In genomic region chr4:102299708-102300107, GRCh38 we compare ENCODE assay signal across 8 cellular contexts. TPM values are rescaled to one million over a fixed set of nuclear protein-coding genes. Genes with fewer than 3 reads are reported as not detected.
DNase-seq lines count a peak whose midpoint lies in the region; ATAC-seq and TF ChIP-seq lines count a peak whose summit lies in the region.

No MANE protein-coding gene starts in this region.

- CTCF ChIA-PET in activated naive CD4-positive, alpha-beta T cell treated with anti-CD3 and anti-CD28 coated beads, Interleukin-2, amount 10 ng/mL, durations not matched to agents 7 days and 5 days (lab: Charles Lee): interaction anchor here (0.7 to 1.9 kb wide), 13 partner anchors 9 to 334 kb away, joined by 3 to 9 read pairs (median 3); no protein-coding TSS in a partner anchor
- CTCF ChIA-PET in SK-N-SH (lab: Yijun Ruan, JAX): interaction anchor here (0.7 to 1.6 kb wide), 11 partner anchors 8 to 1744 kb away, joined by 3 to 8 read pairs (median 4); no protein-coding TSS in a partner anchor
- CTCF ChIA-PET in naive thymus-derived CD4-positive, alpha-beta T cell (lab: Charles Lee): interaction anchor here (0.7 to 1.3 kb wide), 2 partner anchors 8 to 30 kb away, joined by 3 read pairs; no protein-coding TSS in a partner anchor

- 25% methylated on average over 4 of the region's 4 CpGs for WGBS in SK-N-SH (ENCODE audit: low lambda C conversion rate)

- no peak overlapping the region for H3K4me2 ChIP-seq in SK-N-SH

- H3K4me3 ChIP-seq in SK-N-SH (ENCODE audit: low read depth in 2 of 2, low read length in 1 of 2): no peak overlapping the region
- H3K4me3 ChIP-seq in naive thymus-derived CD4-positive, alpha-beta T cell (ENCODE audit: low read length): no peak overlapping the region

- no peaks in the 10 kb centered on the region for H3K27me3 Mint-ChIP-seq in activated naive CD4-positive, alpha-beta T cell treated with anti-CD3 and anti-CD28 coated beads, Interleukin-2, amount 10 ng/mL, durations not matched to agents 7 days and 5 days
- no peaks in the 10 kb centered on the region for H3K27me3 Mint-ChIP-seq in endothelial cell (ENCODE audit: unreplicated experiment)
- no peaks in the 10 kb centered on the region for H3K27me3 Mint-ChIP-seq in naive thymus-derived CD4-positive, alpha-beta T cell

- H3K36me3 ChIP-seq in SK-N-SH (replicated peaks in 1 of 2; ENCODE audit: control insufficient read depth in 1 of 2, insufficient read depth in 2 of 2, low read length in 1 of 2): no peaks in the 10 kb centered on the region
- H3K36me3 ChIP-seq in naive thymus-derived CD4-positive, alpha-beta T cell (ENCODE audit: control insufficient read depth in 2 of 3, insufficient read depth in 3 of 3, low read length in 3 of 3): peaks cover 0 to 14% (median 0%) of the 10 kb centered on the region in 3 experiments

- H3F3A ChIP-seq in SK-N-SH (replicated peaks; ENCODE audit: insufficient read depth): no peaks in the 10 kb centered on the region

- no peak overlapping the region for H3K9ac ChIP-seq in SK-N-SH

- ATAC-seq in GM21423 (IDR thresholded peaks at IDR 0.05; ENCODE audit: unreplicated experiment) (peak; percentile 86), HG03558 (IDR thresholded peaks at IDR 0.05; ENCODE audit: extremely low read depth, unreplicated experiment) (peak; percentile 65)
- peak; percentile 74 for ATAC-seq in naive thymus-derived CD4-positive, alpha-beta T cell

- H3K27ac ChIP-seq in SK-N-SH (ENCODE audit: low read depth in 2 of 2, low read length in 1 of 2): no peak overlapping the region
- no peak overlapping the region for H3K27ac ChIP-seq in naive thymus-derived CD4-positive, alpha-beta T cell (ENCODE audit: low read depth, low read length)

- no peak overlapping the region for H3K4me3 Mint-ChIP-seq in activated naive CD4-positive, alpha-beta T cell treated with anti-CD3 and anti-CD28 coated beads, Interleukin-2, amount 10 ng/mL, durations not matched to agents 7 days and 5 days
- H3K4me3 Mint-ChIP-seq in endothelial cell (ENCODE audit: unreplicated experiment): no peak overlapping the region
- H3K4me3 Mint-ChIP-seq in naive thymus-derived CD4-positive, alpha-beta T cell: no peak overlapping the region

- H3K4me1 Mint-ChIP-seq in activated naive CD4-positive, alpha-beta T cell treated with anti-CD3 and anti-CD28 coated beads, Interleukin-2, amount 10 ng/mL, durations not matched to agents 7 days and 5 days: no peaks in the 10 kb centered on the region
- peaks cover 6% of the 10 kb centered on the region for H3K4me1 Mint-ChIP-seq in endothelial cell (ENCODE audit: unreplicated experiment)
- H3K4me1 Mint-ChIP-seq in naive thymus-derived CD4-positive, alpha-beta T cell: peaks cover 0 to 8% (median 4%) of the 10 kb centered on the region in 7 donors

- no peaks in the 10 kb centered on the region for H3K27me3 ChIP-seq in SK-N-SH (ENCODE audit: insufficient read depth)
- H3K27me3 ChIP-seq in naive thymus-derived CD4-positive, alpha-beta T cell (ENCODE audit: control insufficient read depth in 2 of 2, insufficient read depth in 2 of 2, low read length in 2 of 2): no peaks in the 10 kb centered on the region

- TF ChIP-seq CTCF in SK-N-SH (IDR thresholded peaks at IDR 0.05) (peak; percentile 75), endothelial cell (IDR thresholded peaks at IDR 0.05; ENCODE audit: unreplicated experiment) (peak; percentile 67)

- H2AFZ ChIP-seq in SK-N-SH (ENCODE audit: low read depth): peak overlapping the region; percentile 45; the same call in 1 of the 2 replicates

- TF ChIP-seq EP300 in SK-N-SH (IDR thresholded peaks at IDR 0.05; ENCODE audit: borderline replicate concordance in 1 of 2, low read depth in 1 of 2, low read length in 1 of 2): no peak

- H3K9me3 ChIP-seq in SK-N-SH: no peaks in the 10 kb centered on the region
- no peaks in the 10 kb centered on the region for H3K9me3 ChIP-seq in naive thymus-derived CD4-positive, alpha-beta T cell (ENCODE audit: control insufficient read depth in 2 of 3, low read length in 3 of 3)

- peak; percentile 5 for DNase-seq in activated naive CD4-positive, alpha-beta T cell treated with Interleukin-2 at 50 U/mL for 16 hours
- DNase-seq in activated naive CD4-positive, alpha-beta T cell treated with anti-CD3 and anti-CD28 coated beads, Interleukin-2, amount 10 ng/mL, durations not matched to agents 7 days and 5 days: no peak
- DNase-seq in SK-N-SH: peak; percentile 24
- peak; percentile 27 for DNase-seq in endothelial cell (ENCODE audit: low spot score)
- DNase-seq in naive thymus-derived CD4-positive, alpha-beta T cell: peak in 6 of 9 donors; percentile 12 to 32 (median 26)
- no peak for DNase-seq in GOT3 (lab: John Stamatoyannopoulos, UW)

- TF ChIP-seq RAD21 in SK-N-SH (IDR thresholded peaks at IDR 0.05; ENCODE audit: low read length): peak; percentile 72

- peaks cover 35% of the 10 kb centered on the region for H3K36me3 Mint-ChIP-seq in activated naive CD4-positive, alpha-beta T cell treated with anti-CD3 and anti-CD28 coated beads, Interleukin-2, amount 10 ng/mL, durations not matched to agents 7 days and 5 days
- H3K36me3 Mint-ChIP-seq in endothelial cell (ENCODE audit: low read depth, unreplicated experiment): peaks cover 36% of the 10 kb centered on the region
- H3K36me3 Mint-ChIP-seq in naive thymus-derived CD4-positive, alpha-beta T cell: peaks cover under 1 to 36% (median 27%) of the 10 kb centered on the region in 5 donors

- POLR2A ChIA-PET in SK-N-SH (lab: Yijun Ruan, JAX): no interaction called here
- POLR2A ChIA-PET in naive thymus-derived CD4-positive, alpha-beta T cell (lab: Charles Lee): no interaction called here

- no peaks in the 10 kb centered on the region for H3K9me2 ChIP-seq in SK-N-SH

- H4K20me1 ChIP-seq in SK-N-SH (ENCODE audit: insufficient read depth): no peaks in the 10 kb centered on the region

- H3K4me1 ChIP-seq in SK-N-SH (ENCODE audit: control insufficient read depth in 1 of 2, insufficient read depth in 2 of 2, low read depth in 1 of 2, low read length in 1 of 2): no peaks in the 10 kb centered on the region; a peak in 1 of 4 replicates
- no peaks in the 10 kb centered on the region for H3K4me1 ChIP-seq in naive thymus-derived CD4-positive, alpha-beta T cell (ENCODE audit: control insufficient read depth in 2 of 2, insufficient read depth in 2 of 2, low read length in 2 of 2)

- no peaks in the 10 kb centered on the region for H3K9me3 Mint-ChIP-seq in activated naive CD4-positive, alpha-beta T cell treated with anti-CD3 and anti-CD28 coated beads, Interleukin-2, amount 10 ng/mL, durations not matched to agents 7 days and 5 days
- no peaks in the 10 kb centered on the region for H3K9me3 Mint-ChIP-seq in endothelial cell (ENCODE audit: unreplicated experiment)
- no peaks in the 10 kb centered on the region for H3K9me3 Mint-ChIP-seq in naive thymus-derived CD4-positive, alpha-beta T cell

- intact Hi-C loops in naive thymus-derived CD4-positive, alpha-beta T cell (cut with micrococcal nuclease): loop anchor here (1.0 to 5.0 kb wide), 2 partner anchors 43 to 710 kb away; no protein-coding TSS in a partner anchor

- no peak overlapping the region for H3K27ac Mint-ChIP-seq in activated naive CD4-positive, alpha-beta T cell treated with anti-CD3 and anti-CD28 coated beads, Interleukin-2, amount 10 ng/mL, durations not matched to agents 7 days and 5 days
- peak overlapping the region; percentile 21 for H3K27ac Mint-ChIP-seq in endothelial cell (ENCODE audit: unreplicated experiment)
- H3K27ac Mint-ChIP-seq in naive thymus-derived CD4-positive, alpha-beta T cell: no peak overlapping the region

- H3K79me2 ChIP-seq in SK-N-SH (ENCODE audit: insufficient read depth): no peaks in the 10 kb centered on the region

TF ChIP-seq in SK-N-SH, 30 proteins besides CTCF, POLR2A, EP300 and RAD21:
- TF ChIP-seq GATA2 (CRISPR knock-in tag; IDR thresholded peaks at IDR 0.05) (no peak), FOXJ3 (CRISPR knock-in tag; IDR thresholded peaks at IDR 0.05) (no peak), SMC3 (IDR thresholded peaks at IDR 0.05; ENCODE audit: low read depth, low read length) (peak; percentile 45)
TF ChIP-seq in SK-N-SH: peak in this region for 1.

RNA-seq across cellular contexts. Expression of gene SLC39A8, which starts 45.6 kb away (rescaled TPM):
- 1.5 TPM in 2 replicates for polyA plus RNA-seq in SK-N-SH (2012; rRNA removed)
- polyA plus RNA-seq in SK-N-SH (2012; cell fraction: cytosol; rRNA removed): 2.1 and 2.3 TPM in 2 replicates
- polyA plus RNA-seq in SK-N-SH (2012; cell fraction: nucleus; rRNA removed): 0.66 and 0.82 TPM in 2 replicates
- 211 TPM for total RNA-seq in endothelial cell (ENCODE audit: unreplicated experiment)
- total RNA-seq in naive thymus-derived CD4-positive, alpha-beta T cell: 10 to 100 TPM; 15.1 to 99.5 (median 17.8) TPM
- 10 to 100 TPM; 27.4 to 27.6 TPM for polyA plus RNA-seq in naive thymus-derived CD4-positive, alpha-beta T cell

Comparison
In these comparisons a context has a peak if more than half of its experiments do, and no peak if none do; other contexts are left out.
1. DNase-seq: peak in activated naive CD4-positive, alpha-beta T cell treated with Interleukin-2 at 50 U/mL for 16 hours (single experiment), SK-N-SH (single experiment), endothelial cell (single experiment) and naive thymus-derived CD4-positive, alpha-beta T cell (6 of 9); none in activated naive CD4-positive, alpha-beta T cell treated with anti-CD3 and anti-CD28 coated beads, Interleukin-2, amount 10 ng/mL, durations not matched to agents 7 days and 5 days (single experiment) and GOT3 (single experiment).
2. Peak in every context shown above with its lines, with median percentiles within 50 percentile points of each other: ATAC-seq.